ENCODE assay signal across 8 cellular contexts in the genomic region with DNA sequence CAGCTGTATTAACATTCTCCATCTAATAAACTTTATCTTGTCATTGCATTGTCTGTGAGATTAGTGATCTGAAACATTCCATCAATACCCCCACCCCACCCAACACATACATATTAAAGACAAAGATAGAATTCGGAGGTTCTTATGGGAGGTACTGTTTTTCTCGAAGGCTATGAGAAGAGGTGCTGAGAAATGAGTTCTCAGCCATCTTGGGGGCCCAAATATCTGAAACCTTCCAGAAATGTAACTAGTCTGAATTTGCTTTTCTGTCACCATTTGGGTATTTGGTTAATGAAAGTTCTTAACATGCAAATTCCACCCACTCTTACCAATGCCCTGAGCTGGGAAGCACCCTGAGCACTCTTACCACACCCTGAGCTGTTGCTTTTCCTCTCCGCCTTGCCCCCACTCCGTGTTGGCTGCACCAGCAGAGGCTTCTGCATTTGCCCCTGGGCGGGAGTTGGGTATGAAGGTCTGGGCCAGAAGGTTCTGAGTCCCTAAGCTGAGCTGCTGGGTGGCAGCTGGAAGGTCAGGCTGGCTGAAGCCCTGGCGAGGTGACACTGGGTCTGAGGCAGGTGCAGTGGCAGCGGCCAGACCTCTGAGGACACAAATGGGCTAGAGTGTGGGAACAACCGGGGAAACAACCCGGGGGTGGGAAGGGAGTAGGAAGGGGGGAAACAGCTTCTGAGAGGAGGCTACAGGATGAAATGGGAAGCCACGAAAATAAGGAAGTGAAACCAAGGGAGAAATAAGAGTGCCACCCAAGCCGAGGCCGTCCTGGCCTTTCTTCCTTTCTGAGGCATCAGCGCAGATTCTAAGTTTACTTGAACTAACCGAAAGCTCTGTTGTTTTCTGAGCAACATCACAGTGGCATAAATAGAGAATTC. TPM values are rescaled to one million over a fixed set of nuclear protein-coding genes. Genes with fewer than 3 reads are reported as not detected.
A peak's percentile ranks its signal among the peaks of the same experiment; 100 is the strongest.
DNase-seq lines count a peak whose midpoint lies in the region; ATAC-seq and TF ChIP-seq lines count a peak whose summit lies in the region.

No MANE protein-coding gene starts in this region.

- H3K27ac ChIP-seq in lower lobe of right lung (peak overlapping the region; percentile 61), SJCRH30 (no peak overlapping the region)

- peaks cover 30% of the 10 kb centered on the region for H3K36me3 Mint-ChIP-seq in T-cell

- POLR2A ChIA-PET in T-cell (lab: Charles Lee), result interaction anchor here (0.6 to 0.9 kb wide), 2 partner anchors 73 to 1747 kb away, joined by 3 read pairs; no protein-coding TSS in a partner anchor

- DNase-seq in AG20443 (ENCODE audit: low spot score) (peak; percentile 12), T-cell (peak in 13 of 34 experiments; percentile 3 to 40 (median 13)), lower lobe of right lung (peak; percentile 75), NCI-H226 (no peak), SJCRH30 (no peak), NCI-H774 (lab: John Stamatoyannopoulos, UW) (no peak)

- peak; percentile 85 for ATAC-seq in GM19025 (IDR thresholded peaks at IDR 0.05; ENCODE audit: low read depth, unreplicated experiment)
- ATAC-seq in HG03039 (IDR thresholded peaks at IDR 0.05; ENCODE audit: unreplicated experiment), result peak; percentile 82
- ATAC-seq in T-cell (replicated peaks in 1 of 4), result peak; percentile 45 to 73 (median 58)
- ATAC-seq in lower lobe of right lung, result peak; percentile 85 to 87

- H3K9me3 Mint-ChIP-seq in T-cell, result peaks cover 11 to 20% (median 14%) of the 10 kb centered on the region in 3 donors

- no peaks in the 10 kb centered on the region for H3K27me3 Mint-ChIP-seq in T-cell

- H3K27ac Mint-ChIP-seq in T-cell, result peak overlapping the region; percentile 81 to 93

- peaks cover 29% of the 10 kb centered on the region for H3K4me1 ChIP-seq in lower lobe of right lung
- H3K4me1 ChIP-seq in SJCRH30, result 0 out of 2 replicates have a peak, but pooled peaks cover 4% of the 10 kb centered on the region

- H3K27me3 ChIP-seq in lower lobe of right lung (ENCODE audit: low read depth) (no peaks in the 10 kb centered on the region), SJCRH30 (no peaks in the 10 kb centered on the region)

- H3K4me1 Mint-ChIP-seq in T-cell, result peaks cover 26 to 29% (median 26%) of the 10 kb centered on the region in 3 donors

- H3K4me3 ChIP-seq in lower lobe of right lung (no peak overlapping the region), SJCRH30 (no peak overlapping the region; the same call in 1 of the 2 replicates)

- intact Hi-C loops in lower lobe of right lung (cut with DNase I), result no loop called here

- no peak for TF ChIP-seq CTCF in lower lobe of right lung (IDR thresholded peaks at IDR 0.05)

- H3K9me3 ChIP-seq in lower lobe of right lung, result no peaks in the 10 kb centered on the region
- H3K9me3 ChIP-seq in SJCRH30 (replicated peaks), result no peaks in the 10 kb centered on the region

- H3K4me3 Mint-ChIP-seq in T-cell, result peak overlapping the region; percentile 65 to 76 (median 66)

- H3K36me3 ChIP-seq in lower lobe of right lung (no peaks in the 10 kb centered on the region), SJCRH30 (no peaks in the 10 kb centered on the region)

- CTCF ChIA-PET in T-cell (lab: Charles Lee), result interaction anchor here (0.6 to 0.8 kb wide), 3 partner anchors 18 to 80 kb away, joined by 3 read pairs; no protein-coding TSS in a partner anchor

RNA-seq across cellular contexts. Expression of gene IER5, which starts 26.4 kb away (rescaled TPM):
- total RNA-seq in T-cell (10 to 100 TPM; 26.6 to 85.5 (median 32.2) TPM), lower lobe of right lung (33.2 TPM)
- 30.3 and 31.9 TPM in 2 replicates for total RNA-seq in SJCRH30 (2014; rRNA removed; shearing (Covaris generic))

RNA-seq across cellular contexts. Expression of gene MR1, which starts 28.4 kb away (rescaled TPM):
- 10 to 100 TPM; 18.3 to 30.7 (median 22.7) TPM for total RNA-seq in T-cell
- total RNA-seq in lower lobe of right lung, result 61.4 TPM
- total RNA-seq in SJCRH30 (2014; rRNA removed; shearing (Covaris generic)), result 0.23 and 0.24 TPM in 2 replicates

RNA-seq across cellular contexts. Expression of gene STX6, which starts 39.5 kb away (rescaled TPM):
- 10 to 100 TPM; 12.6 to 18.9 (median 17.2) TPM for total RNA-seq in T-cell
- 35.9 TPM for total RNA-seq in lower lobe of right lung
- total RNA-seq in SJCRH30 (2014; rRNA removed; shearing (Covaris generic)), result 28.2 and 29.7 TPM in 2 replicates

Comparison
In these comparisons a context has a peak if more than half of its experiments do, and no peak if none do; other contexts are left out.
1. DNase-seq: peak in AG20443 (single experiment) and lower lobe of right lung (single experiment); none in NCI-H226 (single experiment), SJCRH30 (0 of 2) and NCI-H774 (single experiment).
2. RNA of gene MR1, which starts 28.4 kb away (total RNA-seq): 61.4 TPM in lower lobe of right lung (single experiment) and 18.3 to 30.7 TPM in T-cell; 0.23 to 0.24 TPM in SJCRH30; every median in the first group is over 10 times any median in the second.
3. Peak in every context shown above with its lines, with median percentiles within 50 percentile points of each other: ATAC-seq.